ENCODE assay signal across 17 cellular contexts in genomic region chr17:29839656-29840055, GRCh38.
DNase-seq lines count a peak whose midpoint lies in the region; ATAC-seq and TF ChIP-seq lines count a peak whose summit lies in the region.
"Had no signal": no experiment of that assay in that cellular context is flagged by ENCODE, and none has a peak within 500 bp of the region (broad histone marks: within the 10 kb centered on the region; RNA-seq: fewer than 3 reads in every experiment).

No MANE protein-coding gene starts in this region.

- TF ChIP-seq CTCF in cardiac muscle cell (IDR thresholded peaks at IDR 0.05; ENCODE audit: low read depth, low read length) = no peak

- no peak overlapping the region for H3K23ac ChIP-seq in trophoblast cell (ENCODE audit: low read length)

- H3K9me3 ChIP-seq in cardiac muscle cell (ENCODE audit: low read depth) = no peaks in the 10 kb centered on the region
- no peaks in the 10 kb centered on the region for H3K9me3 ChIP-seq in trophoblast cell (ENCODE audit: insufficient read depth, low read depth, low read length)

- H2BK5ac ChIP-seq in trophoblast cell (ENCODE audit: low read depth, low read length, poor library complexity) = no peak overlapping the region

- no peaks in the 10 kb centered on the region for H3K79me1 ChIP-seq in trophoblast cell (ENCODE audit: low read length)

- no peak overlapping the region for H3K18ac ChIP-seq in trophoblast cell (ENCODE audit: low read length)

- no peak overlapping the region for H4K8ac ChIP-seq in trophoblast cell (ENCODE audit: low read depth, low read length)

- intact Hi-C loops in Right ventricle myocardium inferior (cut with DNase I) = no loop called here

- no peak overlapping the region for H4K12ac ChIP-seq in trophoblast cell (ENCODE audit: low read depth, low read length)

- H3K4me3 ChIP-seq in cardiac muscle cell = no peak overlapping the region
- no peak overlapping the region for H3K4me3 ChIP-seq in trophoblast cell (ENCODE audit: low read depth, low read length)
- H3K4me3 ChIP-seq: BLaER1, GM23248 had no signal

- DNase-seq in cardiac muscle cell (ENCODE audit: low read depth in 1 of 2, low spot score in 1 of 2) = no peak
- no peak for DNase-seq in Right ventricle myocardium inferior (ENCODE audit: missing footprints)
- DNase-seq in trophoblast cell = peak; percentile 84 to 92
- no peak for DNase-seq in NCI-H2227 (lab: John Stamatoyannopoulos, UW; ENCODE audit: unreplicated experiment)
- DNase-seq: CD4-positive, alpha-beta T cell; CD8-positive, alpha-beta memory T cell; COR-L47; DMS79 treated with DMSO at 0.1 percent for 48 hours; GF-D8; HCEC 1CT had no signal

- no peak overlapping the region for H3K4ac ChIP-seq in trophoblast cell (ENCODE audit: low read depth, low read length)

- no peak overlapping the region for H3K9ac ChIP-seq in trophoblast cell (ENCODE audit: low read length)
- H3K9ac ChIP-seq: BLaER1, GM23248 had no signal

- H3K79me2 ChIP-seq in trophoblast cell (ENCODE audit: control insufficient read depth, insufficient read depth, low read length, poor library complexity) = no peaks in the 10 kb centered on the region

- peaks cover 42% of the 10 kb centered on the region for H3K4me1 ChIP-seq in cardiac muscle cell (ENCODE audit: low read depth)
- H3K4me1 ChIP-seq in trophoblast cell (ENCODE audit: control insufficient read depth in 1 of 2, insufficient read depth in 2 of 2, low read length in 2 of 2) = peaks cover 6% of the 10 kb centered on the region in 2 experiments

- H2BK120ac ChIP-seq in trophoblast cell (ENCODE audit: insufficient read depth, low read length, poor library complexity) = no peak overlapping the region

- H2AK5ac ChIP-seq in trophoblast cell (ENCODE audit: low read length) = no peak overlapping the region

- ATAC-seq in Right ventricle myocardium inferior (no peak), esophagus mucosa (peak; percentile 37), GM19328 (IDR thresholded peaks at IDR 0.05; ENCODE audit: unreplicated experiment) (no peak), HG03342 (IDR thresholded peaks at IDR 0.05; ENCODE audit: unreplicated experiment) (no peak)

- H3K4me2 ChIP-seq in trophoblast cell (ENCODE audit: low read length) = no peak overlapping the region
- H3K4me2 ChIP-seq: BLaER1 had no signal

- no peaks in the 10 kb centered on the region for H3K27me3 ChIP-seq in cardiac muscle cell
- no peaks in the 10 kb centered on the region for H3K27me3 ChIP-seq in trophoblast cell (ENCODE audit: insufficient read depth, low read length)
- H3K27me3 ChIP-seq: BLaER1 had no signal

- H3K14ac ChIP-seq in trophoblast cell (ENCODE audit: low read length) = no peak overlapping the region

- no peak overlapping the region for H2BK12ac ChIP-seq in trophoblast cell (ENCODE audit: low read length)

- H4K91ac ChIP-seq in trophoblast cell (ENCODE audit: low read depth, low read length) = no peak overlapping the region

- no CpG with 5 or more reads among the region's 1 CpG for WGBS in trophoblast cell (ENCODE audit: extremely low coverage, insufficient coverage, insufficient read length)

- H2AFZ ChIP-seq in trophoblast cell (ENCODE audit: insufficient read depth, low read length, poor library complexity) = no peak overlapping the region
- H2AFZ ChIP-seq: GM23248 had no signal

- H3K36me3 ChIP-seq in cardiac muscle cell (no peaks in the 10 kb centered on the region), trophoblast cell (ENCODE audit: control insufficient read depth in 1 of 2, insufficient read depth in 2 of 2, low read length in 2 of 2) (no peaks in the 10 kb centered on the region)

- H3K27ac ChIP-seq in cardiac muscle cell = peak overlapping the region; percentile 8
- H3K27ac ChIP-seq in trophoblast cell (ENCODE audit: low read depth, low read length) = no peak overlapping the region
- H3K27ac ChIP-seq: 22Rv1, BLaER1, C4-2B, GM23248 had no signal

Comparison
In these comparisons a context has a peak if more than half of its experiments do, and no peak if none do; other contexts are left out.
1. DNase-seq: peak in trophoblast cell (2 of 2); none in cardiac muscle cell (0 of 2), Right ventricle myocardium inferior (single experiment) and NCI-H2227 (single experiment).